ENCODE assay signal across 1 cellular context in genomic region chr12:54935235-54935951, GRCh38.
TF ChIP-seq lines count a peak whose summit lies in the region.

No MANE protein-coding gene starts in this region.

TF ChIP-seq in K562, 482 proteins besides CTCF, POLR2A, EP300 and RAD21 (continued from another document and continues in another):
- TF ChIP-seq HOMEZ (CRISPR knock-in tag; IDR thresholded peaks at IDR 0.05) (no peak), ZNF140 (CRISPR knock-in tag; IDR thresholded peaks at IDR 0.05) (no peak), CHD4 (IDR thresholded peaks at IDR 0.05; ENCODE audit: insufficient read depth, insufficient replicate concordance, low read depth, low read length, poor library complexity, severe bottlenecking) (no peak), CGGBP1 (CRISPR knock-in tag; IDR thresholded peaks at IDR 0.05) (no peak), BACH1 (tag; IDR thresholded peaks at IDR 0.05) (peak; percentile 79), TEAD1 (CRISPR knock-in tag; IDR thresholded peaks at IDR 0.05) (no peak), TCF15 (CRISPR knock-in tag; IDR thresholded peaks at IDR 0.05) (no peak), ZNF75A (CRISPR knock-in tag; IDR thresholded peaks at IDR 0.05) (no peak), NR2C1 (IDR thresholded peaks at IDR 0.05) (no peak), NR2C1 (tag; IDR thresholded peaks at IDR 0.05) (0 out of 2 replicates have a peak, but pooled peaks have one; percentile 13), POLR2AphosphoS2 (IDR thresholded peaks at IDR 0.05; ENCODE audit: low read length) (no peak), MYC (IDR thresholded peaks at IDR 0.05; ENCODE audit: low read depth, low read length) (0 out of 2 replicates have a peak, but pooled peaks have one; percentile 23), MYC (CRISPR knock-in tag; IDR thresholded peaks at IDR 0.05; ENCODE audit: borderline replicate concordance, low read depth) (no peak), ZBTB34 (CRISPR knock-in tag; IDR thresholded peaks at IDR 0.05) (no peak), RBM34 (IDR thresholded peaks at IDR 0.05; ENCODE audit: borderline replicate concordance, insufficient read depth, low read length) (no peak), HBP1 (CRISPR knock-in tag; IDR thresholded peaks at IDR 0.05) (no peak), MLLT1 (IDR thresholded peaks at IDR 0.05) (no peak), ZNF134 (CRISPR knock-in tag; conservative IDR thresholded peaks at IDR 0.05) (no peak), ERF (CRISPR knock-in tag; IDR thresholded peaks at IDR 0.05) (0 out of 2 replicates have a peak, but pooled peaks have one; percentile 44), SIX5 (IDR thresholded peaks at IDR 0.05; ENCODE audit: borderline replicate concordance in 1 of 2, insufficient read depth in 1 of 2, low read depth in 1 of 2, low read length in 2 of 2) (no peak), TGIF2 (CRISPR knock-in tag; IDR thresholded peaks at IDR 0.05) (no peak), MCM3 (IDR thresholded peaks at IDR 0.05) (no peak), BCOR (IDR thresholded peaks at IDR 0.05) (no peak), DMBX1 (CRISPR knock-in tag; IDR thresholded peaks at IDR 0.05; ENCODE audit: borderline replicate concordance) (no peak), NCOA4 (IDR thresholded peaks at IDR 0.05; ENCODE audit: partially characterized antibody) (no peak), SP2 (IDR thresholded peaks at IDR 0.05; ENCODE audit: extremely low read depth, low read depth, low read length, poor library complexity, severe bottlenecking) (no peak), MAFK (IDR thresholded peaks at IDR 0.05; ENCODE audit: low read length) (peak; percentile 87), ZNF76 (CRISPR knock-in tag; IDR thresholded peaks at IDR 0.05; ENCODE audit: borderline replicate concordance) (0 out of 2 replicates have a peak, but pooled peaks have one; percentile 16), KLF6 (CRISPR knock-in tag; IDR thresholded peaks at IDR 0.05; ENCODE audit: borderline replicate concordance) (no peak), DPF2 (IDR thresholded peaks at IDR 0.05) (peak; percentile 72), SMAD4 (CRISPR knock-in tag; conservative IDR thresholded peaks at IDR 0.05) (peak; percentile 35; the same call in 1 of the 2 replicates), KDM5B (IDR thresholded peaks at IDR 0.05; ENCODE audit: insufficient replicate concordance, low read depth, low read length) (no peak), TEAD4 (IDR thresholded peaks at IDR 0.05; ENCODE audit: low read length) (no peak), TEAD4 (CRISPR knock-in tag; IDR thresholded peaks at IDR 0.05; ENCODE audit: borderline replicate concordance) (no peak), MTA2 (IDR thresholded peaks at IDR 0.05; ENCODE audit: low read depth) (no peak), E2F6 (IDR thresholded peaks at IDR 0.05; ENCODE audit: borderline replicate concordance in 1 of 2, extremely low read depth in 1 of 2, insufficient read depth in 1 of 2, insufficient read length in 1 of 2, low read depth in 1 of 2, low read length in 1 of 2, poor library complexity in 1 of 2, severe bottlenecking in 1 of 2) (no peak), GTF2F1 (IDR thresholded peaks at IDR 0.05; ENCODE audit: low read depth, low read length) (no peak), E2F1 (CRISPR knock-in tag; IDR thresholded peaks at IDR 0.05) (no peak), ZNF696 (CRISPR knock-in tag; conservative IDR thresholded peaks at IDR 0.05) (no peak), HDGF (IDR thresholded peaks at IDR 0.05) (no peak), NFE2 (IDR thresholded peaks at IDR 0.05; ENCODE audit: low read depth) (peak; percentile 94), HNRNPLL (IDR thresholded peaks at IDR 0.05; ENCODE audit: low read depth, low read length, poor library complexity, severe bottlenecking) (no peak), ZNF512 (tag; IDR thresholded peaks at IDR 0.05) (no peak), ZNF444 (CRISPR knock-in tag; IDR thresholded peaks at IDR 0.05) (no peak), ZNF277 (CRISPR knock-in tag; IDR thresholded peaks at IDR 0.05; ENCODE audit: borderline replicate concordance) (no peak), ZNF316 (IDR thresholded peaks at IDR 0.05) (peak; percentile 93), CEBPG (CRISPR knock-in tag; IDR thresholded peaks at IDR 0.05) (no peak), CEBPG (tag; conservative IDR thresholded peaks at IDR 0.05 in 1 of 2, IDR thresholded peaks at IDR 0.05 in 1 of 2) (no peak), GTF2E2 (tag; IDR thresholded peaks at IDR 0.05) (no peak), EZH2 (IDR thresholded peaks at IDR 0.05; ENCODE audit: borderline replicate concordance, low read depth, low read length) (no peak), SRSF9 (IDR thresholded peaks at IDR 0.05; ENCODE audit: borderline replicate concordance, low read depth, low read length) (no peak), DIDO1 (tag; IDR thresholded peaks at IDR 0.05; ENCODE audit: low read depth) (no peak), DNMT1 (IDR thresholded peaks at IDR 0.05) (no peak), HMG20B (CRISPR knock-in tag; IDR thresholded peaks at IDR 0.05) (no peak), ZNF445 (CRISPR knock-in tag; IDR thresholded peaks at IDR 0.05; ENCODE audit: low read depth) (no peak), MLX (CRISPR knock-in tag; conservative IDR thresholded peaks at IDR 0.05) (no peak), CEBPZ (IDR thresholded peaks at IDR 0.05; ENCODE audit: borderline replicate concordance, low read depth, low read length) (no peak), FOXK2 (conservative IDR thresholded peaks at IDR 0.05 in 1 of 2, IDR thresholded peaks at IDR 0.05 in 1 of 2; ENCODE audit: low read depth in 2 of 2) (0 out of 4 replicates have a peak, but pooled peaks of 1 of the 2 experiments have one; percentile 14)
